In genomic region chr15:68352401-68353062, GRCh38 we compare ENCODE assay signal across 8 cellular contexts.
DNase-seq lines count a peak whose midpoint lies in the region; ATAC-seq, FAIRE-seq and TF ChIP-seq lines count a peak whose summit lies in the region.

No MANE protein-coding gene starts in this region.

- WGBS in GM12878 (ENCODE audit: insufficient coverage, insufficient replicate concordance, low lambda C conversion rate, missing lambda C conversion rate) = 45% methylated on average over 10 of the region's 10 CpGs
- WGBS in lung, 2 donors = 26 to 53% methylated on average over 10 of the region's 10 CpGs

- no peaks in the 10 kb centered on the region for H3K27me3 ChIP-seq in GM12878 (replicated peaks in 1 of 2; ENCODE audit: control insufficient read depth in 2 of 2, insufficient read depth in 2 of 2, low read length in 1 of 2)
- no peaks in the 10 kb centered on the region for H3K27me3 ChIP-seq in lung (ENCODE audit: control insufficient read depth, insufficient read depth)

- no peaks in the 10 kb centered on the region for H3K36me3 ChIP-seq in GM12878 (ENCODE audit: control insufficient read depth in 2 of 2, insufficient read depth in 2 of 2, low read length in 1 of 2)
- no peaks in the 10 kb centered on the region for H3K36me3 ChIP-seq in lung (ENCODE audit: control insufficient read depth in 2 of 2, insufficient read depth in 2 of 2, low read length in 2 of 2)

- no peaks in the 10 kb centered on the region for H3K79me2 ChIP-seq in GM12878 (ENCODE audit: control insufficient read depth, insufficient read depth, low read length)

- no peak for TF ChIP-seq RAD21 in GM12878 (IDR thresholded peaks at IDR 0.05; ENCODE audit: insufficient read depth, low read depth, low read length)

- DNase-seq in GM04504 (ENCODE audit: low read depth) (peak; percentile 93), RKO (ENCODE audit: low spot score) (peak; percentile 95), GM12878 (ENCODE audit: low read depth, low spot score) (peak; percentile 21), lung (ENCODE audit: low spot score) (no peak), amygdala (lab: John Stamatoyannopoulos, UW) (no peak), GM20000 (ENCODE audit: low spot score) (no peak)

- no peak for FAIRE-seq in GM12878 (lab: Jason Lieb, UNC)

- intact Hi-C loops in GM12878 (cut with micrococcal nuclease; ENCODE audit: unreplicated experiment) = no loop called here

- in situ Hi-C loops in GM12878 (cut with MboI) = no loop called here

- ATAC-seq in GM12878 (peak; percentile 73), lung (ENCODE audit: insufficient read depth, low FRiP score) (no peak), GM18502 (IDR thresholded peaks at IDR 0.05; ENCODE audit: poor library complexity, unreplicated experiment) (no peak)

- no peak overlapping the region for H3K4me2 ChIP-seq in GM12878 (ENCODE audit: control insufficient read depth, insufficient read depth)

- CTCF ChIA-PET in GM12878 (lab: Yijun Ruan, JAX) = no interaction called here

- RAD21 ChIA-PET in GM12878 (lab: Charles Lee; ENCODE audit: unreplicated experiment) = no interaction called here

- no peak for TF ChIP-seq EP300 in GM12878 (IDR thresholded peaks at IDR 0.05; ENCODE audit: borderline replicate concordance in 1 of 2, control insufficient read depth in 1 of 2, low read depth in 2 of 2, low read length in 2 of 2)

- no peaks in the 10 kb centered on the region for H3K4me1 ChIP-seq in GM12878 (ENCODE audit: control insufficient read depth, insufficient read depth, low read length)
- peaks cover 0 to 1% of the 10 kb centered on the region in 2 donors for H3K4me1 ChIP-seq in lung (ENCODE audit: control insufficient read depth in 2 of 2, insufficient read depth in 2 of 2, low read length in 2 of 2)

- H3K4me3 ChIP-seq in GM12878 (no peak overlapping the region), lung (no peak overlapping the region)

- no peaks in the 10 kb centered on the region for H4K20me1 ChIP-seq in GM12878 (ENCODE audit: control insufficient read depth, insufficient read depth)

- no peak for TF ChIP-seq POLR2A in GM12878 (IDR thresholded peaks at IDR 0.05; ENCODE audit: low read depth, low read length)

- no peaks in the 10 kb centered on the region; the same call in 2 of the 3 replicates for H3K9me3 ChIP-seq in GM12878 (replicated peaks; ENCODE audit: control insufficient read depth, insufficient read depth, low read length)
- H3K9me3 ChIP-seq in lung (ENCODE audit: control insufficient read depth in 2 of 2, insufficient read depth in 1 of 2, low read length in 1 of 2) = peaks cover 0 to 8% of the 10 kb centered on the region in 2 donors

- POLR2A ChIA-PET in GM12878 (lab: Charles Lee) = no interaction called here

- no peak for TF ChIP-seq CTCF in GM12878 (IDR thresholded peaks at IDR 0.05 in 2 of 3, conservative IDR thresholded peaks at IDR 0.05 in 1 of 3; ENCODE audit: control insufficient read depth in 2 of 3, extremely low read depth in 1 of 3, insufficient read depth in 1 of 3, low read depth in 3 of 3, low read length in 3 of 3)
- no peak for TF ChIP-seq CTCF in lung (IDR thresholded peaks at IDR 0.05; ENCODE audit: control extremely low read depth, extremely low read depth)
- no peak for TF ChIP-seq CTCF in GM20000 (IDR thresholded peaks at IDR 0.05; ENCODE audit: extremely low read depth, missing control alignments)

- H3K9ac ChIP-seq in GM12878 (ENCODE audit: control insufficient read depth, insufficient read depth, low read length) = no peak overlapping the region

- BruUV-seq in GM12878 (replicated peaks; lab: Mats Ljungman, UMichigan) = no TSS peak

- no peak overlapping the region for H2AFZ ChIP-seq in GM12878 (ENCODE audit: control insufficient read depth, low read depth, low read length)

- H3K27ac ChIP-seq in GM12878 (ENCODE audit: control insufficient read depth, insufficient read depth) (no peak overlapping the region), lung (ENCODE audit: low read depth in 1 of 2, low read length in 1 of 2) (peak overlapping the region; percentile 36 to 83), temporal lobe (ENCODE audit: low read depth, low read length) (peak overlapping the region; percentile 64)

- SMC1A ChIA-PET in GM12878 (lab: Charles Lee; ENCODE audit: uncharacterized antibody, unreplicated experiment) = interaction anchor here (1.4 kb wide), 1 partner anchor 8 kb away, joined by 3 read pairs; no protein-coding TSS in a partner anchor

TF ChIP-seq in GM12878, 131 proteins besides CTCF, POLR2A, EP300 and RAD21:
- TF ChIP-seq SPI1 (IDR thresholded peaks at IDR 0.05; ENCODE audit: borderline replicate concordance, insufficient read depth, low read depth, low read length) = peak; percentile 29; the same call in 1 of the 2 replicates
- no peak for TF ChIP-seq RELB (IDR thresholded peaks at IDR 0.05; ENCODE audit: low read depth)
- no peak for TF ChIP-seq SREBF2 (IDR thresholded peaks at IDR 0.05; ENCODE audit: low read length)
- peak; percentile 17 for TF ChIP-seq BCL3 (IDR thresholded peaks at IDR 0.05; ENCODE audit: borderline replicate concordance, insufficient read depth, low read depth, low read length, poor library complexity, severe bottlenecking)
- no peak for TF ChIP-seq CEBPZ (IDR thresholded peaks at IDR 0.05; ENCODE audit: low read depth, low read length)
- no peak for TF ChIP-seq ASH2L (IDR thresholded peaks at IDR 0.05; ENCODE audit: borderline replicate concordance, low read depth)
- no peak for TF ChIP-seq NFYA (IDR thresholded peaks at IDR 0.05; ENCODE audit: borderline replicate concordance, low read depth, low read length)
- TF ChIP-seq CHD1 (IDR thresholded peaks at IDR 0.05; ENCODE audit: low read depth, low read length) = no peak
- no peak for TF ChIP-seq CHD4 (IDR thresholded peaks at IDR 0.05)
- no peak for TF ChIP-seq MYB (IDR thresholded peaks at IDR 0.05; ENCODE audit: borderline replicate concordance, low read depth, low read length)

Comparison
In these comparisons a context has a peak if more than half of its experiments do, and no peak if none do; other contexts are left out.
1. DNase-seq: peak in GM04504 (single experiment), RKO (single experiment) and GM12878 (single experiment); none in lung (single experiment), amygdala (0 of 56) and GM20000 (single experiment).